In genomic region chr17:30720013-30720471, GRCh38 we compare ENCODE assay signal across 11 cellular contexts.
DNase-seq lines count a peak whose midpoint lies in the region; ATAC-seq and TF ChIP-seq lines count a peak whose summit lies in the region.
"Had no signal": no experiment of that assay in that cellular context is flagged by ENCODE, and none has a peak within 500 bp of the region (broad histone marks: within the 10 kb centered on the region; RNA-seq: fewer than 3 reads in every experiment).

No MANE protein-coding gene starts in this region.

- H4K8ac ChIP-seq in mesendoderm (ENCODE audit: low read depth, low read length) = no peak overlapping the region

- H3K79me2 ChIP-seq in mesendoderm (ENCODE audit: control insufficient read depth, insufficient read depth, low read length) = peaks cover 82% of the 10 kb centered on the region

- H2BK5ac ChIP-seq in mesendoderm (ENCODE audit: low read length) = no peak overlapping the region

- H3K23ac ChIP-seq in mesendoderm (ENCODE audit: low read length) = no peak overlapping the region

- no peak overlapping the region for H3K4me2 ChIP-seq in mesendoderm (ENCODE audit: low read length)

- H3K4ac ChIP-seq in mesendoderm (ENCODE audit: low read depth, low read length) = no peak overlapping the region

- H3K18ac ChIP-seq in mesendoderm (ENCODE audit: low read length) = no peak overlapping the region

- intact Hi-C loops in cardiac septum (cut with DNase I) = no loop called here
- intact Hi-C loops in Right ventricle myocardium inferior (cut with DNase I) = no loop called here
- intact Hi-C loops in ovary (cut with DNase I) = no loop called here

- H2BK15ac ChIP-seq in mesendoderm (replicated peaks; ENCODE audit: low read depth) = no peak overlapping the region

- H3K27me3 ChIP-seq in ovary (no peaks in the 10 kb centered on the region), mesendoderm (ENCODE audit: insufficient read depth, low read length, poor library complexity) (no peaks in the 10 kb centered on the region)
- H3K27me3 ChIP-seq: SJSA1, tibial nerve had no signal

- no peak overlapping the region for H2BK120ac ChIP-seq in mesendoderm (ENCODE audit: low read depth, low read length)

- H3K9me3 ChIP-seq in ovary = no peaks in the 10 kb centered on the region
- H3K9me3 ChIP-seq: SJSA1, tibial nerve had no signal

- DNase-seq in cardiac septum (ENCODE audit: low spot score) = peak; percentile 55
- DNase-seq in Right ventricle myocardium inferior (ENCODE audit: missing footprints) = no peak
- peak; percentile 42 for DNase-seq in ecto neural progenitor cell (ENCODE audit: low spot score)
- DNase-seq in ovary = peak in 3 of 5 donors; percentile 5 to 21 (median 14)
- no peak for DNase-seq in mesendoderm
- DNase-seq: DMS79 treated with DMSO at 0.1 percent for 48 hours, NCI-H1436 treated with DMSO at 0.1 percent for 48 hours had no signal

- no peak overlapping the region for H3K4me3 ChIP-seq in ovary
- no peak overlapping the region for H3K4me3 ChIP-seq in mesendoderm (ENCODE audit: low read length)
- H3K4me3 ChIP-seq: SJSA1, tibial nerve had no signal

- H3K4me1 ChIP-seq in ovary (ENCODE audit: insufficient read depth) (no peaks in the 10 kb centered on the region), mesendoderm (ENCODE audit: control insufficient read depth, low read depth, low read length) (no peaks in the 10 kb centered on the region)
- H3K4me1 ChIP-seq: SJSA1, tibial nerve had no signal

- TF ChIP-seq POLR2A in ovary (IDR thresholded peaks at IDR 0.05) = no peak

- no peaks in the 10 kb centered on the region for H3K36me3 ChIP-seq in ovary
- no peaks in the 10 kb centered on the region for H3K36me3 ChIP-seq in mesendoderm (ENCODE audit: control insufficient read depth, insufficient read depth, low read length)
- H3K36me3 ChIP-seq: SJSA1, tibial nerve had no signal

- TF ChIP-seq CTCF in ovary (IDR thresholded peaks at IDR 0.05) = no peak

- no peak overlapping the region for H3K27ac ChIP-seq in ovary
- no peak overlapping the region for H3K27ac ChIP-seq in mesendoderm (ENCODE audit: low read depth, low read length)
- H3K27ac ChIP-seq: SJSA1, tibial nerve had no signal

- H3K9ac ChIP-seq in mesendoderm (ENCODE audit: low read length) = no peak overlapping the region

- peaks cover 4% of the 10 kb centered on the region for H3K79me1 ChIP-seq in mesendoderm (ENCODE audit: low read length)

- H4K5ac ChIP-seq in mesendoderm (ENCODE audit: low read length) = no peak overlapping the region

- TF ChIP-seq EP300 in ovary (IDR thresholded peaks at IDR 0.05) = no peak

- WGBS in ovary, 3 donors = 92 to 95% (median 93%) methylated on average over 11 to 14 of the region's 14 CpGs
- no CpG with 5 or more reads among the region's 14 CpGs for WGBS in mesendoderm (ENCODE audit: extremely low coverage, insufficient coverage, low lambda C conversion rate)

- no peak overlapping the region for H2AK5ac ChIP-seq in mesendoderm (ENCODE audit: low read length)

- H3K56ac ChIP-seq in mesendoderm (ENCODE audit: low read length) = no peak overlapping the region

- no peak for ATAC-seq in Right ventricle myocardium inferior
- no peak for ATAC-seq in HG02588 (IDR thresholded peaks at IDR 0.05; ENCODE audit: unreplicated experiment)
- no peak for ATAC-seq in GM19035 (IDR thresholded peaks at IDR 0.05; ENCODE audit: unreplicated experiment)

Comparison
In these comparisons a context has a peak if more than half of its experiments do, and no peak if none do; other contexts are left out.
1. DNase-seq: peak in cardiac septum (single experiment), ecto neural progenitor cell (single experiment) and ovary (3 of 5); none in Right ventricle myocardium inferior (single experiment) and mesendoderm (single experiment).